In the genomic region with DNA sequence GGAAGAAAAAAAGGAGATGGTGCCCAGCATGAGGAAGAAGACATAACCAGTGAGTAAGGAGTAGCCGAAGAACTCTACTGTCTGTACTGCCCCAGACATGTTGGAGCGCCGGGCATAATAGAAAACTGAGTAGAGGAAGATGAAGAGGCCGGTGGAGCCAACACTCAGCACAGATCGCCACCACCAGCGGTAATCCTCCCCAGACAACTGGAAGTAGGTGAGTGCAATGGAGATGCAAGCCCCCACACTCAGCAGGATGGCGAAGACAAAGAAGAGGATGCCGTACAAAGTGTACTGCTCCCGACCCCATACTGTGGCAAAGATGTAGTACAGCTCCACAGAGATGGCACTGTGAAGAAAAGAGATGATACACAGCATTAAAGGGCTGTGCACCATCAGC, we compare ENCODE assay signal across 1 cellular context.
TF ChIP-seq lines count a peak whose summit lies in the region.

No MANE protein-coding gene starts in this region.

TF ChIP-seq in H1, 55 proteins besides CTCF, POLR2A, EP300 and RAD21:
- TF ChIP-seq RBBP5 (IDR thresholded peaks at IDR 0.05; ENCODE audit: borderline replicate concordance, low read depth, low read length) (no peak), SP4 (IDR thresholded peaks at IDR 0.05; ENCODE audit: low read length) (no peak)
